Comparison of ENCODE assay signal across 23 cellular contexts in the genomic region with DNA sequence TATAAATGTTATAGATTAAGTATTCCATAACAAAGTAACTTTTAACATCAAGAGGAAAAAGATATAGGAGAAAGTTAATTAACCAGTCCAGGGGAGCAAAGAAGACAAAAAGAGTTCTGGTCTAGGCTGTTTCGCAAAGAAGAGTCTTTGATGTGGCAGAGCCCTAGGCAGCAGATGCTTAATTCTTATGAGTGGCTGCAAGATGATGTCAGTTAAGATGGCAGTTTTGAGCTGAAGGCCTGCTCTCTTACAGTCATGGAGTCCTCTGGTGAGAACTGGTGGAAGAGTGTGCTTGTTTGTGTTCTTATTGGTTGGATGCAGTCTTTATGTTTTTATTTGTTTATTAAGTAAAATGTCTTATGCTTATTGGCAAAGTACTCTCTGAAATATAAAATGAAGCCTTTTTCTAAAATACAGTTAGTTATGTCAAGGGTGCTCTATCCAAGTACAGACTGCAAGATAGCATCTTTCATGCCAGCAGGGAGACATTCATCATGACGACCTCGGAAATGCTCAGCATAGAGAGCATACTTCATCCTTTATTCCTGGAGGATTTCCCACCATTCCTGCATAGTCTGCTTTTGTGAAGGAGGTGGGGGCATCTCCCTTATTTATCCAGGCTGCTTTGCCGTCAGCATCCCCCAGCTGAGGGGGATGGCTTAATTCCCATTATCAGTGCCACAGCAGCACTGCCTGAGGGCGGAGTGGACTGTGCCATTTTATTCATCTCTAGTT.
"Had no signal": no experiment of that assay in that cellular context is flagged by ENCODE, and none has a peak within 500 bp of the region (broad histone marks: within the 10 kb centered on the region; RNA-seq: fewer than 3 reads in every experiment).

No MANE protein-coding gene starts in this region.

- H3K4me1 Mint-ChIP-seq: endodermal cell; stimulated activated memory B cell treated with anti-CD40 and anti-IgM and Interleukin-4, amounts not matched to agents 10 μg/mL and 1 μg/mL and 100 μg/mL, for 72 hours had no signal

- DNase-seq: effector CD4-positive, alpha-beta T cell; endodermal cell; erythroblast; hippocampal formation; left colon; mucosa of descending colon; naive thymus-derived CD8-positive, alpha-beta T cell; psoas muscle; retina; right lobe of liver; spleen; stimulated activated CD4-positive, alpha-beta T cell treated with anti-CD3 and anti-CD28 coated beads, Interleukin-15, amount 100 ng/mL, for 24 hours; stimulated activated CD4-positive, alpha-beta T cell treated with anti-CD3 and anti-CD28 coated beads, Interleukin-1b, Interleukin-23, amount 100 ng/mL, for 48 hours; stimulated activated CD4-positive, alpha-beta T cell treated with anti-CD3 and anti-CD28 coated beads, Interleukin-4, amount 100 ng/mL, for 24 hours; tibial artery; upper lobe of right lung had no signal

- H3K9me3 ChIP-seq: heart left ventricle, mucosa of descending colon, neutrophil, psoas muscle, right lobe of liver, spleen, tibial artery, upper lobe of right lung, vagina had no signal

- H3K4me3 Mint-ChIP-seq: endodermal cell; naive thymus-derived CD8-positive, alpha-beta T cell; stimulated activated memory B cell treated with anti-CD40 and anti-IgM and Interleukin-4, amounts not matched to agents 10 μg/mL and 1 μg/mL and 100 μg/mL, for 72 hours; stimulated activated naive CD8-positive, alpha-beta T cell treated with anti-CD3 and anti-CD28 coated beads, Interleukin-15, Interleukin-2, amounts not matched to agents 100 ng/mL and 50 ng/mL, for 24 hours had no signal

- ATAC-seq: heart left ventricle; left colon; mucosa of descending colon; psoas muscle; right lobe of liver; stimulated activated memory B cell treated with anti-CD40 and anti-IgM and Interleukin-4, amounts not matched to agents 10 μg/mL and 1 μg/mL and 100 μg/mL, for 72 hours; upper lobe of right lung had no signal

- H3K36me3 ChIP-seq: heart left ventricle, neutrophil, right lobe of liver, spleen, tibial artery, upper lobe of right lung, vagina had no signal

- H3K27me3 ChIP-seq: heart left ventricle, neutrophil, right lobe of liver, spleen, tibial artery, upper lobe of right lung, vagina had no signal

- FAIRE-seq: endothelial cell of umbilical vein, frontal cortex had no signal

- H3K27ac Mint-ChIP-seq: endodermal cell; naive thymus-derived CD8-positive, alpha-beta T cell; stimulated activated memory B cell treated with anti-CD40 and anti-IgM and Interleukin-4, amounts not matched to agents 10 μg/mL and 1 μg/mL and 100 μg/mL, for 72 hours; stimulated activated naive CD8-positive, alpha-beta T cell treated with anti-CD3 and anti-CD28 coated beads, Interleukin-15, Interleukin-2, amounts not matched to agents 100 ng/mL and 50 ng/mL, for 24 hours had no signal

- H3K27ac ChIP-seq: heart left ventricle, neutrophil, psoas muscle, right lobe of liver, spleen, tibial artery, upper lobe of right lung, vagina had no signal

- H3K4me1 ChIP-seq: psoas muscle, right lobe of liver, spleen, tibial artery, upper lobe of right lung had no signal

- H3K4me3 ChIP-seq: heart left ventricle, mucosa of descending colon, psoas muscle, right lobe of liver, spleen, tibial artery, upper lobe of right lung, vagina had no signal

- H3K36me3 Mint-ChIP-seq: naive thymus-derived CD8-positive, alpha-beta T cell; stimulated activated memory B cell treated with anti-CD40 and anti-IgM and Interleukin-4, amounts not matched to agents 10 μg/mL and 1 μg/mL and 100 μg/mL, for 72 hours had no signal

- H3K9me3 Mint-ChIP-seq: endodermal cell; stimulated activated memory B cell treated with anti-CD40 and anti-IgM and Interleukin-4, amounts not matched to agents 10 μg/mL and 1 μg/mL and 100 μg/mL, for 72 hours; stimulated activated naive CD8-positive, alpha-beta T cell treated with anti-CD3 and anti-CD28 coated beads, Interleukin-15, Interleukin-2, amounts not matched to agents 100 ng/mL and 50 ng/mL, for 24 hours had no signal
